Comparison of ENCODE assay signal across 11 cellular contexts in the genomic region with DNA sequence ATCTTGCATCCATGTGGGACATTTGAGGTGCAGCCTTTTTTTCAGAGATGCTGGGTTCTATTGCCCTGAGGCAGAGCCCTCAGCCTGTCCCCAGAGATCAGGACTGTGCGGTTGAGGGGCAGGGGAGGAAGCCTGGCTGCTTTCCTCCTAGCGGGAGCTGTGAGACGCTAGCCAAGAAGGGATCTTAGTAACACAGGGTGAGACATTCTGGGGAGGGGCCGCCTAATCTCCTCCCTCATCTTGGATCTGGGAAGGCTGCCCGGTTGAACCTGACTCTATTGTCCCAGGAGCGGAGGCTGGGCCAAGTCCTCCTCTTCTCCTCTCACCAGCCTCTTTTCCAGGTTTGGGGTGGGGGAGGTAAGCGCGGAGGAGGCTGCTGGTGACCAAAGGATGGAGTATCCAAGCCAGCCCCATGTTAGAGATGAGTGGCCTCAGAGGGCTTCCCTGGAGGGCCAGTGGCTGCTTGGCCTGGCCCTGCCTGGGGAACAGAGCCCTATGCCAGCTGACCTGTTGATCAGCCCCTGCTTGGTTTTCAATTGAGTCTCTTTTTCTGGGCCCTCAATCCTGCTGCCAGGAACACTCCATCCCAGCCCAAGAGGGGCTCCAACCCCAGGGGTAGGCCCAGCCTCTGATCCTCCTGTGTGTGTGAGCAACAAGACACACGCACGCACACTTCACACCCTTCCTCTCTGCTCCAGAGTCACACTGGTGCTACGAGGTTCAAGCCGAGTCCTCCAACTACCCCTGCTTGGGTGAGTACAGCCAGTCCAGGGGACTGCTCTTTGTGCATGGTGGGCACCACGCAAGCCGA. TPM values are rescaled to one million over a fixed set of nuclear protein-coding genes. Genes with fewer than 3 reads are reported as not detected.
DNase-seq lines count a peak whose midpoint lies in the region; ATAC-seq lines count a peak whose summit lies in the region.
"Had no signal": no experiment of that assay in that cellular context is flagged by ENCODE, and none has a peak within 500 bp of the region (broad histone marks: within the 10 kb centered on the region; RNA-seq: fewer than 3 reads in every experiment).

No MANE protein-coding gene starts in this region.

- DNase-seq in Ammon's horn (ENCODE audit: low spot score) (peak; percentile 56), NCI-H2029 (lab: John Stamatoyannopoulos, UW) (peak; percentile 38), dermis blood vessel endothelial cell (peak; percentile 85), mucosa of gallbladder (ENCODE audit: low spot score) (peak; percentile 81), NCI-H187 (lab: John Stamatoyannopoulos, UW) (no peak)
- no peak for DNase-seq in activated CD8-positive, alpha-beta memory T cell treated with anti-CD3 and anti-CD28 coated beads, Interleukin-2, amount 50 U/mL, for 48 hours
- DNase-seq: activated CD4-positive, alpha-beta memory T cell treated with anti-CD3 and anti-CD28 coated beads, Interleukin-2, amount 10 ng/mL, durations not matched to agents 7 days and 5 days; small intestine had no signal

- ATAC-seq in GM19395 (IDR thresholded peaks at IDR 0.05; ENCODE audit: unreplicated experiment) (no peak), GM19328 (IDR thresholded peaks at IDR 0.05; ENCODE audit: unreplicated experiment) (no peak)
- ATAC-seq: Panc1 had no signal

RNA-seq across cellular contexts. Expression of gene CA4, which starts 5.0 kb away (rescaled TPM):
- total RNA-seq in dermis blood vessel endothelial cell = 3.2 and 4.0 TPM in 2 replicates
- 328 TPM for total RNA-seq in mucosa of gallbladder
- total RNA-seq: activated CD4-positive, alpha-beta memory T cell treated with anti-CD3 and anti-CD28 coated beads, Interleukin-2, amount 10 ng/mL, durations not matched to agents 7 days and 5 days had no signal

Comparison
In these comparisons a context has a peak if more than half of its experiments do, and no peak if none do; other contexts are left out.
1. DNase-seq: peak in Ammon's horn (single experiment), NCI-H2029 (single experiment), dermis blood vessel endothelial cell (single experiment) and mucosa of gallbladder (single experiment); none in NCI-H187 (0 of 2) and activated CD8-positive, alpha-beta memory T cell treated with anti-CD3 and anti-CD28 coated beads, Interleukin-2, amount 50 U/mL, for 48 hours (single experiment).
2. RNA of gene CA4, which starts 5.0 kb away (total RNA-seq): 328 TPM in mucosa of gallbladder (single experiment); 3.2 to 4.0 TPM in dermis blood vessel endothelial cell; every median in the first group is over 10 times any median in the second.